Comparison of ENCODE assay signal across 22 cellular contexts in genomic region chr20:5928831-5929715, GRCh38. TPM values are rescaled to one million over a fixed set of nuclear protein-coding genes. Genes with fewer than 3 reads are reported as not detected.
A peak's percentile ranks its signal among the peaks of the same experiment; 100 is the strongest.
DNase-seq lines count a peak whose midpoint lies in the region; ATAC-seq, FAIRE-seq and TF ChIP-seq lines count a peak whose summit lies in the region.
"Had no signal": no experiment of that assay in that cellular context is flagged by ENCODE, and none has a peak within 500 bp of the region (broad histone marks: within the 10 kb centered on the region; RNA-seq: fewer than 3 reads in every experiment).

No MANE protein-coding gene starts in this region.

- DNase-seq in A549 (ENCODE audit: low read depth in 1 of 2, low spot score in 1 of 2) (no peak), NCI-H2029 (lab: John Stamatoyannopoulos, UW) (peak; percentile 21), cerebellum (ENCODE audit: low spot score) (peak; percentile 62), middle frontal gyrus (ENCODE audit: extremely low spot score, low spot score) (peak; percentile 39), esophagus squamous epithelium (lab: John Stamatoyannopoulos, UW) (no peak), stomach (no peak), LoVo (ENCODE audit: low spot score) (no peak)
- DNase-seq: Caco-2; CD4-positive, alpha-beta T cell; DMS153; GOT3; IMR-90; NCI-H1048; NCI-H1436; NCI-H1930; NCI-H2171; NCI-H526; PC-3 had no signal

- FAIRE-seq in A549 (lab: Jason Lieb, UNC): peak; percentile 28
- FAIRE-seq: GM12892, GM18507 had no signal

- H3K36me3 ChIP-seq in esophagus squamous epithelium (no peaks in the 10 kb centered on the region), stomach (no peaks in the 10 kb centered on the region)

- no peaks in the 10 kb centered on the region for H3K9me3 ChIP-seq in A549
- no peaks in the 10 kb centered on the region for H3K9me3 ChIP-seq in esophagus squamous epithelium
- H3K9me3 ChIP-seq in stomach: no peaks in the 10 kb centered on the region
- H3K9me3 ChIP-seq: Caco-2 had no signal

- CTCF ChIA-PET in A549 (lab: Yijun Ruan, JAX): interaction anchor here (1.1 to 13.9 kb wide), 4 partner anchors 13 to 399 kb away, joined by 3 to 142 read pairs (median 4); no protein-coding TSS in a partner anchor

- TF ChIP-seq RAD21 in A549 (conservative IDR thresholded peaks at IDR 0.05 in 1 of 2, IDR thresholded peaks at IDR 0.05 in 1 of 2): no peak

- ATAC-seq in A549: no peak
- ATAC-seq: PC-3 had no signal

- H3K27me3 ChIP-seq in esophagus squamous epithelium (peaks cover 0 to 6% (median 0%) of the 10 kb centered on the region in 4 donors), stomach (peaks cover 0 to 9% (median 0%) of the 10 kb centered on the region in 3 donors)

- TF ChIP-seq CTCF in A549 (IDR thresholded peaks at IDR 0.05): no peak
- no peak for TF ChIP-seq CTCF in esophagus squamous epithelium (IDR thresholded peaks at IDR 0.05)
- no peak for TF ChIP-seq CTCF in stomach (IDR thresholded peaks at IDR 0.05)

- POLR2A ChIA-PET in A549 (lab: Yijun Ruan, JAX): no interaction called here

- TF ChIP-seq EP300 in A549 (IDR thresholded peaks at IDR 0.05) (no peak), stomach (IDR thresholded peaks at IDR 0.05) (no peak)

- intact Hi-C loops in esophagus squamous epithelium (cut with DNase I): no loop called here
- intact Hi-C loops in stomach (cut with DNase I; ENCODE audit: low total_unique reads): no loop called here

- H3K4me1 ChIP-seq in A549: no peaks in the 10 kb centered on the region
- no peaks in the 10 kb centered on the region for H3K4me1 ChIP-seq in esophagus squamous epithelium
- no peaks in the 10 kb centered on the region for H3K4me1 ChIP-seq in stomach

- H3K27ac ChIP-seq in A549 (no peak overlapping the region), esophagus squamous epithelium (no peak overlapping the region), stomach (no peak overlapping the region)
- H3K27ac ChIP-seq: HL-60, RWPE1 had no signal

- 47% methylated on average over 8 of the region's 8 CpGs for WGBS in A549 (ENCODE audit: missing lambda C conversion rate)
- WGBS in esophagus squamous epithelium, 2 donors: 66 to 71% methylated on average over 8 of the region's 8 CpGs
- WGBS in stomach, 5 donors: 73 to 83% (median 78%) methylated on average over 8 of the region's 8 CpGs

- H3K4me3 ChIP-seq in A549 (no peak overlapping the region), esophagus squamous epithelium (no peak overlapping the region), stomach (no peak overlapping the region)

- TF ChIP-seq POLR2A in A549 (IDR thresholded peaks at IDR 0.05; ENCODE audit: low read length): no peak
- no peak for TF ChIP-seq POLR2A in esophagus squamous epithelium (IDR thresholded peaks at IDR 0.05)
- TF ChIP-seq POLR2A in stomach (IDR thresholded peaks at IDR 0.05): no peak

- no peak overlapping the region for H3K4me2 ChIP-seq in A549

TF ChIP-seq in A549, 52 proteins besides CTCF, POLR2A, EP300 and RAD21:
- TF ChIP-seq SMC3 (IDR thresholded peaks at IDR 0.05) (no peak), RCOR1 (IDR thresholded peaks at IDR 0.05; ENCODE audit: low read depth, low read length) (no peak), TFCP2L1 (CRISPR knock-in tag; IDR thresholded peaks at IDR 0.05) (no peak), ZC3H11A (IDR thresholded peaks at IDR 0.05) (no peak), SREBF2 (IDR thresholded peaks at IDR 0.05) (no peak), HEYL (CRISPR knock-in tag; IDR thresholded peaks at IDR 0.05) (no peak), NFE2L2 (conservative IDR thresholded peaks at IDR 0.05; ENCODE audit: low read length) (no peak), MYC (IDR thresholded peaks at IDR 0.05; ENCODE audit: borderline replicate concordance, low read length) (no peak), CHD4 (IDR thresholded peaks at IDR 0.05; ENCODE audit: borderline replicate concordance) (no peak), FOSL2 (IDR thresholded peaks at IDR 0.05) (no peak), FOSL2 (CRISPR knock-in tag; IDR thresholded peaks at IDR 0.05) (no peak)

RNA-seq across cellular contexts. Expression of gene CHGB, which starts 17.8 kb away (rescaled TPM):
- polyA plus RNA-seq in A549 (2011; rRNA removed) (4.8 and 5.0 TPM in 2 replicates), A549 (2017; fragmentation: RNase III; extraction: RNeasy Plus Mini Kit Qiagen cat#74134 plus additional on column Dnase treatment) (1.5 to 1.9 TPM (median 1.9 TPM) in 3 replicates), stomach (1 to 10 TPM; 1.1 to 3.7 (median 3.6) TPM)
- 0.58 and 0.71 TPM in 2 replicates for polyA plus RNA-seq in A549 (2012; cell fraction: cytosol; rRNA removed)
- polyA plus RNA-seq in A549 (2012; cell fraction: nucleus; rRNA removed): 0.43 and 0.80 TPM in 2 replicates
- 0.34 and 0.45 TPM in 2 replicates for polyA minus RNA-seq in A549 (2011; rRNA and poly(A)+ RNA removed)
- total RNA-seq in cerebellum (24.4 TPM), esophagus squamous epithelium (under 1 TPM in 1 of 4 donors, not detected in 3; 0.44 TPM), stomach (1 to 10 TPM in 2 of 5 donors, not detected in 3; 3.5 to 6.4 TPM)
- total RNA-seq: PC-3 had no signal

RNA-seq across cellular contexts. Expression of gene TRMT6, which starts 21.3 kb away (rescaled TPM):
- polyA plus RNA-seq in A549 (2011; rRNA removed) (30.8 and 43.1 TPM in 2 replicates), A549 (2017; fragmentation: RNase III; extraction: RNeasy Plus Mini Kit Qiagen cat#74134 plus additional on column Dnase treatment) (37.4 to 40.0 TPM (median 38.5 TPM) in 3 replicates), stomach (1 to 10 TPM; 6.2 to 8.4 (median 7.0) TPM)
- 17.4 and 18.8 TPM in 2 replicates for polyA plus RNA-seq in A549 (2012; cell fraction: cytosol; rRNA removed)
- polyA plus RNA-seq in A549 (2012; cell fraction: nucleus; rRNA removed): 9.2 and 13.0 TPM in 2 replicates
- 6.8 and 7.5 TPM in 2 replicates for polyA minus RNA-seq in A549 (2011; rRNA and poly(A)+ RNA removed)
- total RNA-seq in cerebellum (8.3 TPM), esophagus squamous epithelium (10 to 100 TPM in 3 of 4 donors, 1 to 10 TPM in 1; 8.2 to 19.8 (median 13.8) TPM), stomach (10 to 100 TPM in 2 of 5 donors, 1 to 10 TPM in 3; 2.9 to 10.9 (median 8.3) TPM)

RNA-seq across cellular contexts. Expression of gene MCM8, which starts 21.4 kb away (rescaled TPM):
- polyA plus RNA-seq in A549 (2011; rRNA removed) (29.5 and 36.1 TPM in 2 replicates), A549 (2017; fragmentation: RNase III; extraction: RNeasy Plus Mini Kit Qiagen cat#74134 plus additional on column Dnase treatment) (33.9 to 35.3 TPM (median 34.9 TPM) in 3 replicates), stomach (1 to 10 TPM; 2.1 to 2.9 (median 2.6) TPM)
- 10.7 and 12.4 TPM in 2 replicates for polyA plus RNA-seq in A549 (2012; cell fraction: cytosol; rRNA removed)
- 4.1 and 7.4 TPM in 2 replicates for polyA plus RNA-seq in A549 (2012; cell fraction: nucleus; rRNA removed)
- 13.1 and 14.1 TPM in 2 replicates for polyA minus RNA-seq in A549 (2011; rRNA and poly(A)+ RNA removed)
- total RNA-seq in cerebellum (8.3 TPM), esophagus squamous epithelium (1 to 10 TPM; 2.6 to 7.2 (median 5.9) TPM), stomach (10 to 100 TPM in 1 of 5 donors, 1 to 10 TPM in 4; 3.2 to 39.3 (median 7.1) TPM)

Comparison
In these comparisons a context has a peak if more than half of its experiments do, and no peak if none do; other contexts are left out.
1. DNase-seq: peak in NCI-H2029 (single experiment), cerebellum (single experiment) and middle frontal gyrus (single experiment); none in A549 (0 of 2), esophagus squamous epithelium (single experiment), stomach (single experiment) and LoVo (single experiment).